In genomic region chr17:72024457-72024856, GRCh38 we compare ENCODE assay signal across 22 cellular contexts.
DNase-seq lines count a peak whose midpoint lies in the region; ATAC-seq, FAIRE-seq and TF ChIP-seq lines count a peak whose summit lies in the region.
"Had no signal": no experiment of that assay in that cellular context is flagged by ENCODE, and none has a peak within 500 bp of the region (broad histone marks: within the 10 kb centered on the region; RNA-seq: fewer than 3 reads in every experiment).

No MANE protein-coding gene starts in this region.

- no peaks in the 10 kb centered on the region for H3K27me3 ChIP-seq in DOHH2 (ENCODE audit: control insufficient read depth, low read length)
- H3K27me3 ChIP-seq in GM12878 (replicated peaks in 1 of 2; ENCODE audit: control insufficient read depth in 2 of 2, insufficient read depth in 2 of 2, low read length in 1 of 2): no peaks in the 10 kb centered on the region
- H3K27me3 ChIP-seq in right atrium auricular region: no peaks in the 10 kb centered on the region
- H3K27me3 ChIP-seq: BLaER1 treated with 17β-estradiol and CSF1 and Interleukin-3, amounts not matched to agents 10 nM and 100 nM had no signal

- FAIRE-seq in GM12878 (lab: Jason Lieb, UNC): no peak
- no peak for FAIRE-seq in GM19239 (lab: Jason Lieb, UNC)
- FAIRE-seq: GM12892, GM18507 had no signal

- H3K27ac ChIP-seq in DOHH2 (ENCODE audit: low read depth, low read length): peak overlapping the region; percentile 98
- H3K27ac ChIP-seq in GM12878 (ENCODE audit: control insufficient read depth, insufficient read depth): peak overlapping the region; percentile 4; the same call in 1 of the 2 replicates
- no peak overlapping the region for H3K27ac ChIP-seq in right atrium auricular region
- H3K27ac ChIP-seq: BLaER1 treated with 17β-estradiol and CSF1 and Interleukin-3, amounts not matched to agents 10 nM and 100 nM; HL-60 had no signal

- peaks cover 7% of the 10 kb centered on the region; the same call in 1 of the 2 replicates for H3K9me3 ChIP-seq in DOHH2 (ENCODE audit: control insufficient read depth, insufficient read depth, low read length)
- peaks cover 7% of the 10 kb centered on the region for H3K9me3 ChIP-seq in GM12878 (replicated peaks; ENCODE audit: control insufficient read depth, insufficient read depth, low read length)
- H3K9me3 ChIP-seq in right atrium auricular region: no peaks in the 10 kb centered on the region

- TF ChIP-seq CTCF in DOHH2 (IDR thresholded peaks at IDR 0.05; ENCODE audit: low read depth, low read length, poor library complexity, severe bottlenecking) (no peak), GM12878 (IDR thresholded peaks at IDR 0.05 in 2 of 3, conservative IDR thresholded peaks at IDR 0.05 in 1 of 3; ENCODE audit: control insufficient read depth in 2 of 3, extremely low read depth in 1 of 3, insufficient read depth in 1 of 3, low read depth in 3 of 3, low read length in 3 of 3) (no peak), right atrium auricular region (IDR thresholded peaks at IDR 0.05) (no peak)

- peaks cover 4% of the 10 kb centered on the region for H3K9me3 Mint-ChIP-seq in activated T-helper 1 cell treated with anti-CD3 and anti-CD28 coated beads, Interleukin-12 subunit alpha, Interleukin-12 subunit beta, Interleukin-2, Interleukin-4 antibody, amounts not matched to agents 30 ng/mL and 10 ng/mL and 1 ng/mL, durations not matched to agents 14 hours and 24 hours and 36 hours
- H3K9me3 Mint-ChIP-seq: CD8-positive, alpha-beta T cell; GM23338; HFFc6 had no signal

- H4K20me1 ChIP-seq in DOHH2 (ENCODE audit: control insufficient read depth, insufficient read depth, low read depth, low read length) (no peaks in the 10 kb centered on the region), GM12878 (ENCODE audit: control insufficient read depth, insufficient read depth) (no peaks in the 10 kb centered on the region)
- H4K20me1 ChIP-seq: BLaER1 treated with 17β-estradiol and CSF1 and Interleukin-3, amounts not matched to agents 10 nM and 100 nM had no signal

- H3F3A ChIP-seq in DOHH2 (ENCODE audit: control insufficient read depth, insufficient read depth): peaks cover 63% of the 10 kb centered on the region

- POLR2A ChIA-PET in GM12878 (lab: Charles Lee): interaction anchor here (0.7 kb wide), 1 partner anchor 203 kb away, joined by 3 read pairs; no protein-coding TSS in a partner anchor

- no peak for ATAC-seq in GM12878
- ATAC-seq: CD8-positive, alpha-beta T cell; GM23338; HCT116 had no signal

- H2AFZ ChIP-seq in GM12878 (ENCODE audit: control insufficient read depth, low read depth, low read length): no peak overlapping the region
- H2AFZ ChIP-seq: GM23338 had no signal

- no peak for TF ChIP-seq EP300 in GM12878 (IDR thresholded peaks at IDR 0.05; ENCODE audit: borderline replicate concordance in 1 of 2, control insufficient read depth in 1 of 2, low read depth in 2 of 2, low read length in 2 of 2)

- H3K4me3 Mint-ChIP-seq in activated T-helper 1 cell treated with anti-CD3 and anti-CD28 coated beads, Interleukin-12 subunit alpha, Interleukin-12 subunit beta, Interleukin-2, Interleukin-4 antibody, amounts not matched to agents 30 ng/mL and 10 ng/mL and 1 ng/mL, durations not matched to agents 14 hours and 24 hours and 36 hours: no peak overlapping the region
- H3K4me3 Mint-ChIP-seq: B cell; CD8-positive, alpha-beta T cell; GM23338; HFFc6 had no signal

- H3K4me3 ChIP-seq in DOHH2 (ENCODE audit: low read length) (peak overlapping the region; percentile 69), GM12878 (no peak overlapping the region), right atrium auricular region (no peak overlapping the region)
- H3K4me3 ChIP-seq: BLaER1 treated with 17β-estradiol and CSF1 and Interleukin-3, amounts not matched to agents 10 nM and 100 nM; GM23338 had no signal

- H3K4me1 ChIP-seq in DOHH2 (ENCODE audit: control insufficient read depth, low read length) (peaks cover 97% of the 10 kb centered on the region), GM12878 (ENCODE audit: control insufficient read depth, insufficient read depth, low read length) (peaks cover 54% of the 10 kb centered on the region), right atrium auricular region (no peaks in the 10 kb centered on the region)

- peaks cover 5% of the 10 kb centered on the region for H3K4me1 Mint-ChIP-seq in activated T-helper 1 cell treated with anti-CD3 and anti-CD28 coated beads, Interleukin-12 subunit alpha, Interleukin-12 subunit beta, Interleukin-2, Interleukin-4 antibody, amounts not matched to agents 30 ng/mL and 10 ng/mL and 1 ng/mL, durations not matched to agents 14 hours and 24 hours and 36 hours (ENCODE audit: low read depth)

- no TSS peak for BruUV-seq in GM12878 (replicated peaks; lab: Mats Ljungman, UMichigan)

- DNase-seq in M059J (ENCODE audit: low read depth) (peak; percentile 27), GM12878 (ENCODE audit: low read depth, low spot score) (no peak), GM19239 (ENCODE audit: insufficient read length, low spot score) (no peak), right atrium auricular region (ENCODE audit: low spot score) (no peak)
- DNase-seq in activated T-helper 1 cell treated with anti-CD3 and anti-CD28 coated beads, Interleukin-12 subunit alpha, Interleukin-12 subunit beta, Interleukin-2, Interleukin-4 antibody, amounts not matched to agents 30 ng/mL and 10 ng/mL and 1 ng/mL, durations not matched to agents 14 hours and 24 hours and 36 hours (ENCODE audit: low spot score): no peak
- no peak for DNase-seq in stimulated activated CD4-positive, alpha-beta T cell treated with anti-CD3 and anti-CD28 coated beads, Interleukin-12 subunit alpha, Interleukin-12 subunit beta, amount 100 ng/mL, for 4 hours
- DNase-seq: 8988T; Calu3; CD8-positive, alpha-beta T cell; DMS79 treated with DMSO at 0.1 percent for 48 hours; EL; H7; HFFc6; IMR-90 had no signal

- no peak overlapping the region for H3K9ac ChIP-seq in GM12878 (ENCODE audit: control insufficient read depth, insufficient read depth, low read length)
- H3K9ac ChIP-seq: BLaER1 treated with 17β-estradiol and CSF1 and Interleukin-3, amounts not matched to agents 10 nM and 100 nM had no signal

- in situ Hi-C loops in GM12878 (cut with MboI): no loop called here

- no peaks in the 10 kb centered on the region for H3K36me3 Mint-ChIP-seq in activated T-helper 1 cell treated with anti-CD3 and anti-CD28 coated beads, Interleukin-12 subunit alpha, Interleukin-12 subunit beta, Interleukin-2, Interleukin-4 antibody, amounts not matched to agents 30 ng/mL and 10 ng/mL and 1 ng/mL, durations not matched to agents 14 hours and 24 hours and 36 hours (ENCODE audit: low read depth)
- H3K36me3 Mint-ChIP-seq: CD8-positive, alpha-beta T cell had no signal

- H3K36me3 ChIP-seq in DOHH2 (ENCODE audit: control insufficient read depth, low read length) (peaks cover 15% of the 10 kb centered on the region; the same call in 1 of the 2 replicates), GM12878 (ENCODE audit: control insufficient read depth in 2 of 2, insufficient read depth in 2 of 2, low read length in 1 of 2) (no peaks in the 10 kb centered on the region), right atrium auricular region (no peaks in the 10 kb centered on the region)
- H3K36me3 ChIP-seq: BLaER1 treated with 17β-estradiol and CSF1 and Interleukin-3, amounts not matched to agents 10 nM and 100 nM had no signal

- SMC1A ChIA-PET in GM12878 (lab: Charles Lee; ENCODE audit: uncharacterized antibody, unreplicated experiment): interaction anchor here (1.0 to 5.5 kb wide), 6 partner anchors 9 to 551 kb away, joined by 3 to 61 read pairs (median 6); no protein-coding TSS in a partner anchor

- H3K27me3 Mint-ChIP-seq in activated T-helper 1 cell treated with anti-CD3 and anti-CD28 coated beads, Interleukin-12 subunit alpha, Interleukin-12 subunit beta, Interleukin-2, Interleukin-4 antibody, amounts not matched to agents 30 ng/mL and 10 ng/mL and 1 ng/mL, durations not matched to agents 14 hours and 24 hours and 36 hours (ENCODE audit: insufficient read depth): peaks cover 3% of the 10 kb centered on the region

- H3K79me2 ChIP-seq in DOHH2 (ENCODE audit: control insufficient read depth, low read length) (peaks cover 55% of the 10 kb centered on the region), GM12878 (ENCODE audit: control insufficient read depth, insufficient read depth, low read length) (no peaks in the 10 kb centered on the region)

- TF ChIP-seq POLR2A in GM12878 (IDR thresholded peaks at IDR 0.05; ENCODE audit: low read depth, low read length): no peak

- intact Hi-C loops in GM12878 (cut with micrococcal nuclease; ENCODE audit: unreplicated experiment): loop anchor here (10.0 kb wide), 1 partner anchor 260 kb away; no protein-coding TSS in a partner anchor
- intact Hi-C loops in activated T-helper 1 cell treated with anti-CD3 and anti-CD28 coated beads, Interleukin-12 subunit alpha, Interleukin-12 subunit beta, Interleukin-2, Interleukin-4 antibody, amounts not matched to agents 30 ng/mL and 10 ng/mL and 1 ng/mL, durations not matched to agents 14 hours and 24 hours and 36 hours (cut with micrococcal nuclease): no loop called here

- no peaks in the 10 kb centered on the region for H3K9me2 ChIP-seq in DOHH2 (replicated peaks; ENCODE audit: control insufficient read depth, low read length)

- CTCF ChIA-PET in GM12878 (lab: Yijun Ruan, JAX): interaction anchor here (0.7 to 6.4 kb wide), 6 partner anchors 8 to 515 kb away, joined by 3 to 41 read pairs (median 4); no protein-coding TSS in a partner anchor

- peak overlapping the region; percentile 94 for H3K4me2 ChIP-seq in DOHH2 (ENCODE audit: low read length)
- no peak overlapping the region for H3K4me2 ChIP-seq in GM12878 (ENCODE audit: control insufficient read depth, insufficient read depth)
- H3K4me2 ChIP-seq: GM23338 had no signal

- no peak overlapping the region for H3K27ac Mint-ChIP-seq in activated T-helper 1 cell treated with anti-CD3 and anti-CD28 coated beads, Interleukin-12 subunit alpha, Interleukin-12 subunit beta, Interleukin-2, Interleukin-4 antibody, amounts not matched to agents 30 ng/mL and 10 ng/mL and 1 ng/mL, durations not matched to agents 14 hours and 24 hours and 36 hours
- H3K27ac Mint-ChIP-seq: B cell; CD8-positive, alpha-beta T cell; GM23338; HFFc6 had no signal

- RAD21 ChIA-PET in GM12878 (lab: Charles Lee; ENCODE audit: unreplicated experiment): interaction anchor here (0.6 to 1.6 kb wide), 5 partner anchors 8 to 19 kb away, joined by 3 to 8 read pairs (median 5); no protein-coding TSS in a partner anchor

- no peak for TF ChIP-seq RAD21 in GM12878 (IDR thresholded peaks at IDR 0.05; ENCODE audit: insufficient read depth, low read depth, low read length)

Comparison
In these comparisons a context has a peak if more than half of its experiments do, and no peak if none do; other contexts are left out.
1. H3K27ac ChIP-seq: peak in DOHH2 (single experiment) and GM12878 (single experiment); none in right atrium auricular region (0 of 2).